Comparison of ENCODE assay signal across 21 cellular contexts in the genomic region with DNA sequence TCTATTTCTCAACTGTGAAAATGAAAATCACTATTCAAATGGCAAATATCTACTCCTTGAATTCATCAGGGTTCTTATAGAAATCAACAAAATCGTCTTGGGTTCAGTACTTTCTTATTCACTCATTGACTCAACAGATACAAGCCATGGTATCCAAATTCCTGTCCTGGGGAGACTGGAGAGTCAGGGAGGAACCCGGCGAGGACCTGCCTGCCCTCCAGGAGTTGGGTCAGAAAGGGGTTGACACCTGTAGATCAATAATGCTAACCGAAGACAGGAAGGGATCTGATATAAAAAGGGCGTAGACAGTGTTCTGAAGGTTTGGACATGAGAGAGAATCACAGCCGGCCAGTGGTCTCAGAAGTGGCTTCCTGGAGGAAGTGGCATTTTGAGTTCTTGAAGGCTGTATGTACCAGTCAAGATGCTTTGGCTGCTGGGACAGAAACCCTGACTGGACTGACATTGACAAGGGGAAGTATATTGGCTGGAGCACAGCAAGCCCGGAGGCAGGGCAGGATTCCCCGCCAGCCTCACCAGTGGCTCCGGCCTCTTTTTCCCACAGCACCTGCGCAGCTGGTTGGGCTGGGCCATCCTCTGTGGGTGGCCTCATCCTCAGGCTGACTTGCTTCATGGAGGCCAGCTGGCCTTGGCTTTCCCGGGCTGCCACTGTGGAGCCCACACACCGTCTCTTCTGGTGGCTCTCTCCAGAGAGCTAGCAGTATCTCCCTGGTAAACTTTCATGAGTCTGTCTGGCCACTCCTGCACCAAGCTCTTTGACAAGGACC. TPM values are rescaled to one million over a fixed set of nuclear protein-coding genes. Genes with fewer than 3 reads are reported as not detected.
A peak's percentile ranks its signal among the peaks of the same experiment; 100 is the strongest.
DNase-seq lines count a peak whose midpoint lies in the region; ATAC-seq and TF ChIP-seq lines count a peak whose summit lies in the region.
"Had no signal": no experiment of that assay in that cellular context is flagged by ENCODE, and none has a peak within 500 bp of the region (broad histone marks: within the 10 kb centered on the region; RNA-seq: fewer than 3 reads in every experiment).

No MANE protein-coding gene starts in this region.

- peaks cover 4% of the 10 kb centered on the region for H3K9me3 Mint-ChIP-seq in GM23338
- peaks cover 5% of the 10 kb centered on the region for H3K9me3 Mint-ChIP-seq in activated T-cell treated with anti-CD3 and anti-CD28 coated beads, Interleukin-2, amount 50 U/mL, for 4 hours

- H2AFZ ChIP-seq in GM23338, result no peak overlapping the region
- H2AFZ ChIP-seq: hepatocyte had no signal

- H3K27me3 Mint-ChIP-seq in GM23338 (ENCODE audit: insufficient read depth, low read depth, poor library complexity), result peaks cover 22% of the 10 kb centered on the region
- peaks cover 36% of the 10 kb centered on the region for H3K27me3 Mint-ChIP-seq in activated T-cell treated with anti-CD3 and anti-CD28 coated beads, Interleukin-2, amount 50 U/mL, for 4 hours (ENCODE audit: low read depth)

- H3K4me1 Mint-ChIP-seq in GM23338, result peaks cover 26% of the 10 kb centered on the region
- peaks cover 23% of the 10 kb centered on the region for H3K4me1 Mint-ChIP-seq in activated T-cell treated with anti-CD3 and anti-CD28 coated beads, Interleukin-2, amount 50 U/mL, for 4 hours (ENCODE audit: low read depth)

- 0 out of 2 replicates have a peak overlapping the region, but pooled peaks have one; percentile 32 for H3K27ac ChIP-seq in GM23338 (ENCODE audit: low read depth)
- peak overlapping the region; percentile 11 for H3K27ac ChIP-seq in SJCRH30
- peak overlapping the region; percentile 84 for H3K27ac ChIP-seq in skeletal muscle tissue (ENCODE audit: low read depth, low read length)
- H3K27ac ChIP-seq: hepatocyte, skin epidermis had no signal

- H4K20me1 ChIP-seq in GM23338 (replicated peaks; ENCODE audit: insufficient read depth), result no peaks in the 10 kb centered on the region; the same call in 1 of the 2 replicates

- TF ChIP-seq CTCF in GM23338 (conservative IDR thresholded peaks at IDR 0.05; ENCODE audit: low read depth in 2 of 2), result no peak

- 0 out of 2 replicates have a peak, but pooled peaks cover 3% of the 10 kb centered on the region for H3K36me3 ChIP-seq in GM23338 (ENCODE audit: insufficient read depth)
- peaks cover 44% of the 10 kb centered on the region for H3K36me3 ChIP-seq in SJCRH30
- H3K36me3 ChIP-seq in skeletal muscle tissue (ENCODE audit: control insufficient read depth in 3 of 3, insufficient read depth in 3 of 3, low read length in 3 of 3), result peaks cover 0 to 4% (median 2%) of the 10 kb centered on the region in 3 donors

- no peak overlapping the region for H3K4me3 ChIP-seq in GM23338
- no peak overlapping the region for H3K4me3 ChIP-seq in SJCRH30
- H3K4me3 ChIP-seq in skeletal muscle tissue (ENCODE audit: low read length in 3 of 3), result peak overlapping the region in 2 of 3 donors; percentile 11 to 29
- H3K4me3 ChIP-seq: hepatocyte, skin epidermis had no signal

- peaks cover 26% of the 10 kb centered on the region for H3K79me2 ChIP-seq in GM23338 (replicated peaks; ENCODE audit: insufficient read depth)

- H3K27me3 ChIP-seq in GM23338 (ENCODE audit: insufficient read depth) (peaks cover 32% of the 10 kb centered on the region), SJCRH30 (no peaks in the 10 kb centered on the region), skeletal muscle tissue (ENCODE audit: control insufficient read depth in 3 of 3, insufficient read depth in 3 of 3, low read length in 3 of 3) (no peaks in the 10 kb centered on the region)
- H3K27me3 ChIP-seq: hepatocyte had no signal

- no peak overlapping the region for H3K27ac Mint-ChIP-seq in GM23338
- H3K27ac Mint-ChIP-seq: activated T-helper 2 cell treated with anti-CD3 and anti-CD28 coated beads, Interferon-gamma antibody, Interleukin-2, Interleukin-4, amounts not matched to agents 10 μg/mL and 5 μg/mL and 100 μg/mL, durations not matched to agents 14 hours and 24 hours and 36 hours; T-helper 2 cell treated with Interferon-gamma antibody and Interleukin-4, amounts not matched to agents 5 μg/mL and 100 μg/mL, for 36 hours had no signal

- H3K4me2 ChIP-seq in GM23338, result no peak overlapping the region
- H3K4me2 ChIP-seq: hepatocyte had no signal

- H3K4me1 ChIP-seq in GM23338 (ENCODE audit: insufficient read depth), result peaks cover 12% of the 10 kb centered on the region
- peaks cover 50% of the 10 kb centered on the region for H3K4me1 ChIP-seq in SJCRH30
- peaks cover 67 to 79% (median 74%) of the 10 kb centered on the region in 3 donors for H3K4me1 ChIP-seq in skeletal muscle tissue (ENCODE audit: control insufficient read depth in 3 of 3, insufficient read depth in 3 of 3, low read length in 3 of 3)

- peaks cover 39% of the 10 kb centered on the region for H3K36me3 Mint-ChIP-seq in GM23338 (ENCODE audit: low read depth)
- H3K36me3 Mint-ChIP-seq in activated T-cell treated with anti-CD3 and anti-CD28 coated beads, Interleukin-2, amount 50 U/mL, for 4 hours (ENCODE audit: insufficient read depth), result peaks cover 4% of the 10 kb centered on the region

- no peaks in the 10 kb centered on the region; the same call in 1 of the 2 replicates for H3K9me2 ChIP-seq in GM23338 (ENCODE audit: insufficient read depth)

- ATAC-seq in GM23338 (no peak), GM21825 (IDR thresholded peaks at IDR 0.05; ENCODE audit: unreplicated experiment) (no peak)
- ATAC-seq in activated T-cell treated with anti-CD3 and anti-CD28 coated beads, Interleukin-2, amount 50 U/mL, for 4 hours, result no peak
- ATAC-seq: activated CD4-positive, CD25-positive, alpha-beta regulatory T cell treated with anti-CD3 and anti-CD28 coated beads, Interleukin-2, amount 50 U/mL, for 24 hours had no signal

- peaks cover 6% of the 10 kb centered on the region for H3K9me3 ChIP-seq in SJCRH30 (replicated peaks)
- no peaks in the 10 kb centered on the region for H3K9me3 ChIP-seq in skeletal muscle tissue (ENCODE audit: control insufficient read depth in 3 of 3, low read length in 3 of 3)

- peak overlapping the region in 2 of 3 donors; percentile 42 to 64 for H3K9ac ChIP-seq in skeletal muscle tissue (ENCODE audit: low read depth in 1 of 3, low read length in 3 of 3)

- H3F3A ChIP-seq in GM23338 (replicated peaks; ENCODE audit: low read depth), result no peaks in the 10 kb centered on the region; the same call in 1 of the 2 replicates

- DNase-seq in GM23338 (ENCODE audit: low spot score), result no peak
- peak; percentile 77 to 80 for DNase-seq in SJCRH30
- peak; percentile 79 for DNase-seq in mesenteric fat pad (ENCODE audit: low spot score)
- DNase-seq in AML-193 (lab: John Stamatoyannopoulos, UW), result no peak
- no peak for DNase-seq in activated T-cell treated with anti-CD3 and anti-CD28 coated beads, Interleukin-2, amount 50 U/mL, for 4 hours
- DNase-seq in NCI-H1694 (lab: John Stamatoyannopoulos, UW), result no peak
- DNase-seq: central memory CD4-positive, alpha-beta T cell; NCI-H1105 treated with DMSO at 0.1 percent for 48 hours; NCI-H526 treated with DMSO at 0.1 percent for 48 hours; occipital lobe; OCI-M1; stimulated activated CD4-positive, alpha-beta T cell treated with anti-CD3 and anti-CD28 coated beads, Interleukin-2, amount 100 ng/mL, for 48 hours; substantia nigra had no signal

- no peak overlapping the region; the same call in 2 of the 3 replicates for H3K4me3 Mint-ChIP-seq in GM23338
- H3K4me3 Mint-ChIP-seq in activated T-cell treated with anti-CD3 and anti-CD28 coated beads, Interleukin-2, amount 50 U/mL, for 4 hours, result no peak overlapping the region
- H3K4me3 Mint-ChIP-seq: T-helper 2 cell treated with Interferon-gamma antibody and Interleukin-4, amounts not matched to agents 5 μg/mL and 100 μg/mL, for 36 hours had no signal

TF ChIP-seq in GM23338, 12 proteins besides CTCF, POLR2A, EP300 and RAD21 (continues in another document):
- TF ChIP-seq, protein P1, sequence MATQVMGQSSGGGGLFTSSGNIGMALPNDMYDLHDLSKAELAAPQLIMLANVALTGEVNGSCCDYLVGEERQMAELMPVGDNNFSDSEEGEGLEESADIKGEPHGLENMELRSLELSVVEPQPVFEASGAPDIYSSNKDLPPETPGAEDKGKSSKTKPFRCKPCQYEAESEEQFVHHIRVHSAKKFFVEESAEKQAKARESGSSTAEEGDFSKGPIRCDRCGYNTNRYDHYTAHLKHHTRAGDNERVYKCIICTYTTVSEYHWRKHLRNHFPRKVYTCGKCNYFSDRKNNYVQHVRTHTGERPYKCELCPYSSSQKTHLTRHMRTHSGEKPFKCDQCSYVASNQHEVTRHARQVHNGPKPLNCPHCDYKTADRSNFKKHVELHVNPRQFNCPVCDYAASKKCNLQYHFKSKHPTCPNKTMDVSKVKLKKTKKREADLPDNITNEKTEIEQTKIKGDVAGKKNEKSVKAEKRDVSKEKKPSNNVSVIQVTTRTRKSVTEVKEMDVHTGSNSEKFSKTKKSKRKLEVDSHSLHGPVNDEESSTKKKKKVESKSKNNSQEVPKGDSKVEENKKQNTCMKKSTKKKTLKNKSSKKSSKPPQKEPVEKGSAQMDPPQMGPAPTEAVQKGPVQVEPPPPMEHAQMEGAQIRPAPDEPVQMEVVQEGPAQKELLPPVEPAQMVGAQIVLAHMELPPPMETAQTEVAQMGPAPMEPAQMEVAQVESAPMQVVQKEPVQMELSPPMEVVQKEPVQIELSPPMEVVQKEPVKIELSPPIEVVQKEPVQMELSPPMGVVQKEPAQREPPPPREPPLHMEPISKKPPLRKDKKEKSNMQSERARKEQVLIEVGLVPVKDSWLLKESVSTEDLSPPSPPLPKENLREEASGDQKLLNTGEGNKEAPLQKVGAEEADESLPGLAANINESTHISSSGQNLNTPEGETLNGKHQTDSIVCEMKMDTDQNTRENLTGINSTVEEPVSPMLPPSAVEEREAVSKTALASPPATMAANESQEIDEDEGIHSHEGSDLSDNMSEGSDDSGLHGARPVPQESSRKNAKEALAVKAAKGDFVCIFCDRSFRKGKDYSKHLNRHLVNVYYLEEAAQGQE (IDR thresholded peaks at IDR 0.05; ENCODE audit: unreplicated experiment), result no peak
- TF ChIP-seq STAT1 (IDR thresholded peaks at IDR 0.05; ENCODE audit: unreplicated experiment), result no peak
- TF ChIP-seq CREB1 (CRISPR knock-in tag; IDR thresholded peaks at IDR 0.05; ENCODE audit: low read depth), result no peak

RNA-seq across cellular contexts. Expression of a gene that starts 3.0 kb away (rescaled TPM):
- total RNA-seq in GM23338 (2014; rRNA removed; shearing (Covaris generic)), result 57.4 and 59.6 TPM in 2 replicates
- 160 and 178 TPM in 2 replicates for polyA plus RNA-seq in GM23338 (2016; fragmentation: Nextera tagmentation; extraction: Ambion mirVana)
- 53.3 and 61.5 TPM in 2 replicates for total RNA-seq in SJCRH30 (2014; rRNA removed; shearing (Covaris generic))
- total RNA-seq in mesenteric fat pad, result 144 TPM
- total RNA-seq in skeletal muscle tissue, result 65.8 TPM
- 100 to 1,000 TPM; 160 to 203 (median 169) TPM for total RNA-seq in activated T-cell treated with anti-CD3 and anti-CD28 coated beads, Interleukin-2, amount 50 U/mL, for 4 hours

RNA-seq across cellular contexts. Expression of a gene that starts 39.9 kb away (rescaled TPM):
- total RNA-seq in GM23338 (2014; rRNA removed; shearing (Covaris generic)), result 21.4 and 26.9 TPM in 2 replicates
- 17.4 and 22.4 TPM in 2 replicates for polyA plus RNA-seq in GM23338 (2016; fragmentation: Nextera tagmentation; extraction: Ambion mirVana)
- total RNA-seq in SJCRH30 (2014; rRNA removed; shearing (Covaris generic)), result 3.4 and 3.6 TPM in 2 replicates
- 0.87 TPM for total RNA-seq in mesenteric fat pad
- total RNA-seq in skeletal muscle tissue, result 1.0 TPM
- under 1 TPM in 1 of 3 donors, not detected in 2; 0.14 TPM for total RNA-seq in activated T-cell treated with anti-CD3 and anti-CD28 coated beads, Interleukin-2, amount 50 U/mL, for 4 hours
- total RNA-seq: activated CD8-positive, alpha-beta memory T cell treated with anti-CD3 and anti-CD28 coated beads for 36 hours had no signal

Comparison
In these comparisons a context has a peak if more than half of its experiments do, and no peak if none do; other contexts are left out.
1. DNase-seq: peak in SJCRH30 (2 of 2) and mesenteric fat pad (single experiment); none in GM23338 (single experiment), AML-193 (0 of 2), activated T-cell treated with anti-CD3 and anti-CD28 coated beads, Interleukin-2, amount 50 U/mL, for 4 hours (single experiment) and NCI-H1694 (single experiment).
2. H3K27ac ChIP-seq: peak in every context shown above with its lines; median percentile 84 in skeletal muscle tissue; 32 in GM23338; 11 in SJCRH30.
3. H3K4me3 ChIP-seq: peak in skeletal muscle tissue (2 of 3); none in GM23338 (single experiment) and SJCRH30 (single experiment).